In the genomic region with DNA sequence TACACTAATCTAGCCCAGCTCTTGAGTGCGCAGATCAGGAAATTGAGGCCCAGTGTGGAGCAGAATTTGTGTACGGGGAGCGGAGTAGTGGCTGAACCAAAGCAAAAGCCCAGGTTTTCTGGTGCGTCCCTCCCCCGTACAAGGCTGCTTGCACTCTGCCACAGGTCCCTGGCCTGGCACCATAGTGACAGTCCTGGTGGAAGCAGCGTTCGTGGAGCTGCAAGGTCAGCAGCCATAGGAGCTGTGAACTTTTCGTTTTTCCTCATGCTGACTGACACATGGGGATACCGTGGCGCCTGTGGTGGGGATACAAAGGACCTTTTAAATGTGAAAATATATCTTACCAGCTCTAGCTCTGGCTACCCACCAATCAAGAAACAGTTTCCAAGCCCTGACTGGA, we compare ENCODE assay signal across 11 cellular contexts. TPM values are rescaled to one million over a fixed set of nuclear protein-coding genes. Genes with fewer than 3 reads are reported as not detected.
DNase-seq lines count a peak whose midpoint lies in the region; ATAC-seq and TF ChIP-seq lines count a peak whose summit lies in the region.
"Had no signal": no experiment of that assay in that cellular context is flagged by ENCODE, and none has a peak within 500 bp of the region (broad histone marks: within the 10 kb centered on the region; RNA-seq: fewer than 3 reads in every experiment).

No MANE protein-coding gene starts in this region.

- peaks cover 13 to 24% of the 10 kb centered on the region in 2 donors for H3K4me1 ChIP-seq in duodenal mucosa (ENCODE audit: control insufficient read depth in 1 of 2, insufficient read depth in 2 of 2, low read length in 2 of 2)

- H3K27ac ChIP-seq in SU-DHL-6 (ENCODE audit: low read depth, low read length), result peak overlapping the region; percentile 95
- H3K27ac ChIP-seq in duodenal mucosa (ENCODE audit: low read depth, low read length), result peak overlapping the region; percentile 33
- H3K27ac ChIP-seq: A549 had no signal

- peak overlapping the region; percentile 87 for H3K4me3 Mint-ChIP-seq in activated CD4-positive, alpha-beta T cell treated with anti-CD3 and anti-CD28 coated beads, Interleukin-2, amount 10 ng/mL, durations not matched to agents 24 days and 14 days
- peak overlapping the region; percentile 88 to 90 for H3K4me3 Mint-ChIP-seq in stimulated activated naive CD8-positive, alpha-beta T cell treated with anti-CD3 and anti-CD28 coated beads, Interleukin-15, amount 100 ng/mL, for 72 hours

- peaks cover 42% of the 10 kb centered on the region for H3K36me3 Mint-ChIP-seq in activated CD4-positive, alpha-beta T cell treated with anti-CD3 and anti-CD28 coated beads, Interleukin-2, amount 10 ng/mL, durations not matched to agents 24 days and 14 days (ENCODE audit: low read depth)

- H3K27ac Mint-ChIP-seq in activated CD4-positive, alpha-beta T cell treated with anti-CD3 and anti-CD28 coated beads, Interleukin-2, amount 10 ng/mL, durations not matched to agents 24 days and 14 days, result peak overlapping the region; percentile 98
- H3K27ac Mint-ChIP-seq in stimulated activated naive CD8-positive, alpha-beta T cell treated with anti-CD3 and anti-CD28 coated beads, Interleukin-15, amount 100 ng/mL, for 72 hours, result peak overlapping the region; percentile 96 to 97

- intact Hi-C loops in activated CD4-positive, alpha-beta T cell treated with anti-CD3 and anti-CD28 coated beads, Interleukin-2, amount 10 ng/mL, durations not matched to agents 24 days and 14 days (cut with micrococcal nuclease), result loop anchor here (2.0 to 10.0 kb wide), 6 partner anchors 85 to 1755 kb away; partner anchors contain the start of genes WDR25 and YY1

- H3K4me1 Mint-ChIP-seq in activated CD4-positive, alpha-beta T cell treated with anti-CD3 and anti-CD28 coated beads, Interleukin-2, amount 10 ng/mL, durations not matched to agents 24 days and 14 days, result peaks cover 79% of the 10 kb centered on the region
- H3K4me1 Mint-ChIP-seq in stimulated activated naive CD8-positive, alpha-beta T cell treated with anti-CD3 and anti-CD28 coated beads, Interleukin-15, amount 100 ng/mL, for 72 hours, result peaks cover 61% of the 10 kb centered on the region

- peaks cover 52% of the 10 kb centered on the region for H3K79me2 ChIP-seq in SU-DHL-6 (ENCODE audit: insufficient read depth, low read length)

- H3K9me3 Mint-ChIP-seq in activated CD4-positive, alpha-beta T cell treated with anti-CD3 and anti-CD28 coated beads, Interleukin-2, amount 10 ng/mL, durations not matched to agents 24 days and 14 days, result no peaks in the 10 kb centered on the region
- no peaks in the 10 kb centered on the region for H3K9me3 Mint-ChIP-seq in stimulated activated naive CD8-positive, alpha-beta T cell treated with anti-CD3 and anti-CD28 coated beads, Interleukin-15, amount 100 ng/mL, for 72 hours

- H3K9me3 ChIP-seq in SU-DHL-6 (ENCODE audit: insufficient read depth, low read length) (no peaks in the 10 kb centered on the region), duodenal mucosa (ENCODE audit: control insufficient read depth in 1 of 2, low read length in 2 of 2) (no peaks in the 10 kb centered on the region)
- H3K9me3 ChIP-seq: A549 had no signal

- H3K4me2 ChIP-seq in SU-DHL-6 (ENCODE audit: low read depth, low read length, poor library complexity, severe bottlenecking), result peak overlapping the region; percentile 85
- H3K4me2 ChIP-seq: A549 had no signal

- no peaks in the 10 kb centered on the region for H3K9me2 ChIP-seq in SU-DHL-6 (replicated peaks; ENCODE audit: insufficient read depth, low read length)

- H3K4me3 ChIP-seq in SU-DHL-6 (ENCODE audit: insufficient read depth, low read length, poor library complexity, severe bottlenecking), result peak overlapping the region; percentile 50
- peak overlapping the region; percentile 53 to 64 for H3K4me3 ChIP-seq in duodenal mucosa (ENCODE audit: low read depth in 1 of 2, low read length in 2 of 2)
- H3K4me3 ChIP-seq: A549 had no signal

- no peaks in the 10 kb centered on the region for H4K20me1 ChIP-seq in SU-DHL-6 (ENCODE audit: low read depth, low read length)

- H3K9ac ChIP-seq in SU-DHL-6 (ENCODE audit: low read length), result peak overlapping the region; percentile 69
- peak overlapping the region; percentile 12 to 40 for H3K9ac ChIP-seq in duodenal mucosa (ENCODE audit: low read depth in 1 of 2, low read length in 2 of 2)

- peaks cover 77% of the 10 kb centered on the region for H3F3A ChIP-seq in SU-DHL-6 (ENCODE audit: insufficient read depth)

- H3K27me3 ChIP-seq in SU-DHL-6 (ENCODE audit: low read length) (no peaks in the 10 kb centered on the region), duodenal mucosa (ENCODE audit: control insufficient read depth in 1 of 2, insufficient read depth in 2 of 2, low read length in 2 of 2) (no peaks in the 10 kb centered on the region)

- H2AFZ ChIP-seq in SU-DHL-6 (ENCODE audit: low read depth, low read length, severe bottlenecking), result no peak overlapping the region

- H3K27me3 Mint-ChIP-seq in activated CD4-positive, alpha-beta T cell treated with anti-CD3 and anti-CD28 coated beads, Interleukin-2, amount 10 ng/mL, durations not matched to agents 24 days and 14 days, result no peaks in the 10 kb centered on the region
- H3K27me3 Mint-ChIP-seq in stimulated activated naive CD8-positive, alpha-beta T cell treated with anti-CD3 and anti-CD28 coated beads, Interleukin-15, amount 100 ng/mL, for 72 hours, result no peaks in the 10 kb centered on the region

- DNase-seq in activated CD4-positive, alpha-beta T cell treated with anti-CD3 and anti-CD28 coated beads, Interleukin-2, amount 10 ng/mL, durations not matched to agents 24 days and 14 days, result peak; percentile 80
- no peak for DNase-seq in activated CD4-positive, alpha-beta T cell treated with anti-CD3 and anti-CD28 coated beads, Interleukin-2, amount 50 U/mL, for 1 hour
- peak in 1 of 2 donors; percentile 51 for DNase-seq in stimulated activated naive CD8-positive, alpha-beta T cell treated with anti-CD3 and anti-CD28 coated beads, Interleukin-15, amount 100 ng/mL, for 72 hours
- DNase-seq in NCI-H526 treated with DMSO at 0.1 percent for 48 hours (lab: John Stamatoyannopoulos, UW) (no peak), NCI-H1436 (lab: John Stamatoyannopoulos, UW) (no peak)
- DNase-seq: EL, NCI-H2081 treated with DMSO at 0.1 percent for 48 hours had no signal

- TF ChIP-seq CTCF in SU-DHL-6 (IDR thresholded peaks at IDR 0.05; ENCODE audit: insufficient read depth, low read length, poor library complexity, severe bottlenecking), result no peak

- no peaks in the 10 kb centered on the region for H3K36me3 ChIP-seq in SU-DHL-6 (ENCODE audit: low read length)
- no peaks in the 10 kb centered on the region for H3K36me3 ChIP-seq in duodenal mucosa (ENCODE audit: control insufficient read depth in 1 of 2, insufficient read depth in 2 of 2, low read length in 2 of 2)

- ATAC-seq in stimulated activated naive CD8-positive, alpha-beta T cell treated with anti-CD3 and anti-CD28 coated beads, Interleukin-15, amount 100 ng/mL, for 72 hours, result no peak
- ATAC-seq in GM21528 (IDR thresholded peaks at IDR 0.05; ENCODE audit: low FRiP score, unreplicated experiment), result no peak
- ATAC-seq: A549 had no signal

RNA-seq across cellular contexts. Expression of gene EVL, which starts 1.8 kb away (rescaled TPM):
- 268 and 285 TPM in 2 replicates for total RNA-seq in activated CD4-positive, alpha-beta T cell treated with anti-CD3 and anti-CD28 coated beads, Interleukin-2, amount 10 ng/mL, durations not matched to agents 24 days and 14 days
